1 cellular context compared by ENCODE assay signal in genomic region chr1:46246548-46247432, GRCh38.
TF ChIP-seq lines count a peak whose summit lies in the region.

No MANE protein-coding gene starts in this region.

TF ChIP-seq in Ishikawa, 13 proteins besides CTCF, POLR2A, EP300 and RAD21 (continued from another document):
- TF ChIP-seq MAX (IDR thresholded peaks at IDR 0.05), result peak; percentile 94
